1 cellular context compared by ENCODE assay signal in genomic region chr3:59908280-59908679, GRCh38.
A peak's percentile ranks its signal among the peaks of the same experiment; 100 is the strongest.
TF ChIP-seq lines count a peak whose summit lies in the region.

No MANE protein-coding gene starts in this region.

TF ChIP-seq in HepG2, 621 proteins besides CTCF, POLR2A, EP300 and RAD21 (continued from another document):
- TF ChIP-seq MAFF (IDR thresholded peaks at IDR 0.05; ENCODE audit: low read depth, low read length) (no peak), HIVEP1 (CRISPR knock-in tag; IDR thresholded peaks at IDR 0.05) (no peak), TEAD3 (CRISPR knock-in tag; optimal IDR thresholded peaks at IDR 0.05; ENCODE audit: borderline replicate concordance) (peak; percentile 69), CBX1 (IDR thresholded peaks at IDR 0.05; ENCODE audit: low read depth) (no peak), HBP1 (CRISPR knock-in tag; IDR thresholded peaks at IDR 0.05; ENCODE audit: low read depth) (no peak), NR2F1 (CRISPR knock-in tag; IDR thresholded peaks at IDR 0.05) (peak; percentile 60 to 73; a peak in 3 of 4 replicates), NR2F6 (IDR thresholded peaks at IDR 0.05) (peak; percentile 90), NR2F6 (CRISPR knock-in tag; IDR thresholded peaks at IDR 0.05) (peak; percentile 87), KAT7 (CRISPR knock-in tag; IDR thresholded peaks at IDR 0.05; ENCODE audit: borderline replicate concordance) (no peak), CHD4 (IDR thresholded peaks at IDR 0.05; ENCODE audit: borderline replicate concordance, low read length) (no peak), LRRFIP1 (CRISPR knock-in tag; conservative IDR thresholded peaks at IDR 0.05) (no peak), ZFP41 (CRISPR knock-in tag; IDR thresholded peaks at IDR 0.05; ENCODE audit: borderline replicate concordance) (no peak), HDAC2 (CRISPR knock-in tag; IDR thresholded peaks at IDR 0.05) (no peak), TAF1 (CRISPR knock-in tag; IDR thresholded peaks at IDR 0.05) (no peak), HOXA9 (CRISPR knock-in tag; IDR thresholded peaks at IDR 0.05; ENCODE audit: borderline replicate concordance) (no peak), KDM6A (CRISPR knock-in tag; IDR thresholded peaks at IDR 0.05; ENCODE audit: low read depth) (no peak), ZNF660 (CRISPR knock-in tag; IDR thresholded peaks at IDR 0.05; ENCODE audit: borderline replicate concordance, low read depth) (no peak), NFRKB (IDR thresholded peaks at IDR 0.05) (no peak), RXRA (CRISPR knock-in tag; IDR thresholded peaks at IDR 0.05) (no peak), RARA (CRISPR knock-in tag; IDR thresholded peaks at IDR 0.05) (no peak), MYPOP (CRISPR knock-in tag; IDR thresholded peaks at IDR 0.05) (no peak), REST (IDR thresholded peaks at IDR 0.05; ENCODE audit: borderline replicate concordance in 1 of 2, low read depth in 1 of 2, low read length in 2 of 2) (peak; percentile 43 to 91), ZSCAN30 (CRISPR knock-in tag; IDR thresholded peaks at IDR 0.05) (no peak), CHCHD3 (CRISPR knock-in tag; IDR thresholded peaks at IDR 0.05) (no peak), ZNF12 (CRISPR knock-in tag; IDR thresholded peaks at IDR 0.05) (no peak), CREB1 (IDR thresholded peaks at IDR 0.05) (no peak), CREB1 (CRISPR knock-in tag; IDR thresholded peaks at IDR 0.05) (no peak), NFE2L2 (IDR thresholded peaks at IDR 0.05; ENCODE audit: low read length) (no peak), ZBTB49 (CRISPR knock-in tag; IDR thresholded peaks at IDR 0.05; ENCODE audit: borderline replicate concordance) (no peak), ZBTB34 (CRISPR knock-in tag; IDR thresholded peaks at IDR 0.05) (no peak), STAT6 (CRISPR knock-in tag; IDR thresholded peaks at IDR 0.05; ENCODE audit: borderline replicate concordance) (no peak)
